In the genomic region with DNA sequence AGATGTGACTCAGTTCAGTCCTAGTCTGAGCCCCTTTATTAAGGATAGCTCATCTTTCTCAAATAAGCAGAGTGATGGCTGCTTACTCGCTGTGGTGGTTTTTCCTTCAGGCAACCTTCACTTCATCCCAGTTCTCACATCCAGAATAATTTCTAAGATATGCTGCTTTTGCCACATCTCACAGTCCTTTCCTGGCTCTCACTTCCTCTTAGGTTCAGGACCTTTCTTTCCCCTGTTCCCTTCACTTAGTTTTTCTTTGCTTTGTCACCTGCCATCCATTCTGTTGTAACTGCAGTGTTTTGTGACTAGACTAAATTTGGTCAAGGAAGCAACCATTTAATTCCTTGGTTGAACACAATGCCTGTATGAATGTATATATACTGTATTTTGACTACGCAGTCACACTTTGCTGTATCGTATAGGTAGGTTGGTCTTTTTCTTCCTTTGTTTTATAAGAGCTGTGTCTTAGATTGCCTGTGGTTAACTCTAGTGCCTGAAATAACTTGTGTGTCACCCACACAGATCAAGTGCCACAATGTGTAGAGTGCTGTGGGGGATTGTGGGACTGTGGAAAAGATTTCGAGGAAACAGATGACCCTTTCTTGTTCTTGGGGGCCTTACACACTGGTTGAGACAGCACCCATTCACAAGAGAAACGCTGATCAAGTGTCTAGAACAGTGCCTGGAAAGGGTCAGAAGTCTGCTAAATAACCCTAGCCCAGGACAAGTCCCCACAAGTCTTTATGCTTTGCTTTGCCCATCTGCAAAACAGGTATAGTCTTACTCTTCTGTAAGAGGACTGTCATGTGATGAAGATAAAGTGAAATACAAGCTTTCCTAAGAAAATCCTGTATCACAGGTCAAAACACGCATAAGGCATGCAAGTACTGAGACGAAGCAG, we compare ENCODE assay signal across 1 cellular context.
TF ChIP-seq lines count a peak whose summit lies in the region.

No MANE protein-coding gene starts in this region.

TF ChIP-seq in IMR-90, 13 proteins besides CTCF, POLR2A, EP300 and RAD21:
- TF ChIP-seq MAFK (IDR thresholded peaks at IDR 0.05; ENCODE audit: low read depth, low read length) = no peak
- TF ChIP-seq CHD1 (IDR thresholded peaks at IDR 0.05; ENCODE audit: low read depth, low read length) = no peak
- TF ChIP-seq RFX5 (IDR thresholded peaks at IDR 0.05; ENCODE audit: low read depth, low read length) = no peak
- TF ChIP-seq NFE2L2 (IDR thresholded peaks at IDR 0.05; ENCODE audit: low read depth, low read length) = no peak
- no peak for TF ChIP-seq MXI1 (IDR thresholded peaks at IDR 0.05; ENCODE audit: borderline replicate concordance, low read depth, low read length)
- TF ChIP-seq, protein P1, sequence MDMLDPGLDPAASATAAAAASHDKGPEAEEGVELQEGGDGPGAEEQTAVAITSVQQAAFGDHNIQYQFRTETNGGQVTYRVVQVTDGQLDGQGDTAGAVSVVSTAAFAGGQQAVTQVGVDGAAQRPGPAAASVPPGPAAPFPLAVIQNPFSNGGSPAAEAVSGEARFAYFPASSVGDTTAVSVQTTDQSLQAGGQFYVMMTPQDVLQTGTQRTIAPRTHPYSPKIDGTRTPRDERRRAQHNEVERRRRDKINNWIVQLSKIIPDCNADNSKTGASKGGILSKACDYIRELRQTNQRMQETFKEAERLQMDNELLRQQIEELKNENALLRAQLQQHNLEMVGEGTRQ (IDR thresholded peaks at IDR 0.05; ENCODE audit: low read depth, low read length) = no peak
- TF ChIP-seq MAZ (IDR thresholded peaks at IDR 0.05; ENCODE audit: borderline replicate concordance, low read depth, low read length) = no peak
- no peak for TF ChIP-seq RCOR1 (IDR thresholded peaks at IDR 0.05; ENCODE audit: insufficient replicate concordance, low read length)
- no peak for TF ChIP-seq CEBPB (IDR thresholded peaks at IDR 0.05; ENCODE audit: low read depth, low read length)
- TF ChIP-seq, protein P2, sequence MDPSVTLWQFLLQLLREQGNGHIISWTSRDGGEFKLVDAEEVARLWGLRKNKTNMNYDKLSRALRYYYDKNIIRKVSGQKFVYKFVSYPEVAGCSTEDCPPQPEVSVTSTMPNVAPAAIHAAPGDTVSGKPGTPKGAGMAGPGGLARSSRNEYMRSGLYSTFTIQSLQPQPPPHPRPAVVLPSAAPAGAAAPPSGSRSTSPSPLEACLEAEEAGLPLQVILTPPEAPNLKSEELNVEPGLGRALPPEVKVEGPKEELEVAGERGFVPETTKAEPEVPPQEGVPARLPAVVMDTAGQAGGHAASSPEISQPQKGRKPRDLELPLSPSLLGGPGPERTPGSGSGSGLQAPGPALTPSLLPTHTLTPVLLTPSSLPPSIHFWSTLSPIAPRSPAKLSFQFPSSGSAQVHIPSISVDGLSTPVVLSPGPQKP (IDR thresholded peaks at IDR 0.05; ENCODE audit: borderline replicate concordance, low read depth, low read length) = no peak
